In the genomic region with DNA sequence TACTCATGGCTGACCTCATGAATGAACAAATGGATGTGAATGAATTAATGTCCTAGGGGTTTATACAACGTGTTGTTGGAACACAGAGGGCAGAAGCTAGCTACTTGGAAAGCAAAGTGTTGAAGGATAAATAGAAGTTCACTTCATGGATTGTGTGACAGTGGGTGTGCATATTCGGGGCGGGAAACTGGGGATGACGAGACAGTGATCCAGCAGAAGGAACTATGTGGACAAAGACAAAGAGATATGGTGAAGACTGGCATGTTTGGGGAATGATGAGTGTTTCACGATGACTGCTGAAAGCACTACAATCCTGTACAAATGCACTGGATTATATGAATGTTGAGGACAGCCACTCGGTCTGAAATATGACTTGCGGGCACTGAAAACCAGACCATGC, we compare ENCODE assay signal across 19 cellular contexts.
A peak's percentile ranks its signal among the peaks of the same experiment; 100 is the strongest.
DNase-seq lines count a peak whose midpoint lies in the region; ATAC-seq and TF ChIP-seq lines count a peak whose summit lies in the region.
"Had no signal": no experiment of that assay in that cellular context is flagged by ENCODE, and none has a peak within 500 bp of the region (broad histone marks: within the 10 kb centered on the region; RNA-seq: fewer than 3 reads in every experiment).

No MANE protein-coding gene starts in this region.

- peaks cover 41% of the 10 kb centered on the region for H3K27me3 Mint-ChIP-seq in type B pancreatic cell
- peaks cover 0 to 3% (median 1%) of the 10 kb centered on the region in 3 donors for H3K27me3 Mint-ChIP-seq in CD14-positive monocyte (ENCODE audit: low read depth in 3 of 3)

- H3K9me3 Mint-ChIP-seq in type B pancreatic cell: peaks cover under 1% of the 10 kb centered on the region
- no peaks in the 10 kb centered on the region for H3K9me3 Mint-ChIP-seq in CD14-positive monocyte

- no TSS peak for BruUV-seq in Panc1 (replicated peaks; lab: Mats Ljungman, UMichigan)

- TF ChIP-seq CTCF in Panc1 (IDR thresholded peaks at IDR 0.05): no peak
- no peak for TF ChIP-seq CTCF in fibroblast of mammary gland (conservative IDR thresholded peaks at IDR 0.05; ENCODE audit: control insufficient read depth, insufficient read depth, low read depth, low read length)
- no peak for TF ChIP-seq CTCF in type B pancreatic cell (conservative IDR thresholded peaks at IDR 0.05)
- no peak for TF ChIP-seq CTCF in CD14-positive monocyte (IDR thresholded peaks at IDR 0.05)

- no peaks in the 10 kb centered on the region for H3K9me3 ChIP-seq in Panc1 (ENCODE audit: control insufficient read depth, insufficient read depth, low read depth, low read length)

- CTCF ChIA-PET in Panc1 (lab: Charles Lee): no interaction called here

- no peak overlapping the region for H3K27ac ChIP-seq in Panc1 (ENCODE audit: low read length)
- H3K27ac ChIP-seq: BLaER1 treated with 17β-estradiol and CSF1 and Interleukin-3, amounts not matched to agents 10 nM and 100 nM; PC-9; SK-N-MC had no signal

- no peaks in the 10 kb centered on the region for H3K4me1 Mint-ChIP-seq in type B pancreatic cell (ENCODE audit: unreplicated experiment)
- H3K4me1 Mint-ChIP-seq in CD14-positive monocyte: no peaks in the 10 kb centered on the region

- H3K4me3 Mint-ChIP-seq in type B pancreatic cell (no peak overlapping the region), CD14-positive monocyte (no peak overlapping the region)

- H3K4me3 ChIP-seq in Panc1 (ENCODE audit: low read depth in 2 of 2, low read length in 2 of 2): no peak overlapping the region
- H3K4me3 ChIP-seq in fibroblast of mammary gland (ENCODE audit: control insufficient read depth, low read depth, low read length): no peak overlapping the region
- H3K4me3 ChIP-seq: BLaER1 treated with 17β-estradiol and CSF1 and Interleukin-3, amounts not matched to agents 10 nM and 100 nM; GM12878; PC-9; SK-N-MC had no signal

- H3K36me3 ChIP-seq in Panc1 (ENCODE audit: control insufficient read depth, insufficient read depth, low read length): no peaks in the 10 kb centered on the region
- H3K36me3 ChIP-seq: BLaER1 treated with 17β-estradiol and CSF1 and Interleukin-3, amounts not matched to agents 10 nM and 100 nM had no signal

- H3K36me3 Mint-ChIP-seq in type B pancreatic cell: no peaks in the 10 kb centered on the region
- H3K36me3 Mint-ChIP-seq in CD14-positive monocyte: no peaks in the 10 kb centered on the region

- POLR2A ChIA-PET in Panc1 (lab: Charles Lee): no interaction called here

- no peaks in the 10 kb centered on the region for H3K4me1 ChIP-seq in Panc1 (ENCODE audit: control insufficient read depth, insufficient read depth, low read length)

- DNase-seq in HCEC 1CT: peak; percentile 51
- no peak for DNase-seq in Panc1 (ENCODE audit: low read depth, low spot score)
- peak; percentile 10 for DNase-seq in fibroblast of mammary gland (ENCODE audit: low read depth)
- peak; percentile 1 for DNase-seq in type B pancreatic cell (ENCODE audit: extremely low spot score, unreplicated experiment)
- DNase-seq in occipital lobe (lab: John Stamatoyannopoulos, UW): no peak
- DNase-seq in CD14-positive monocyte (ENCODE audit: low spot score): no peak
- DNase-seq in NCI-H146 treated with DMSO at 0.1 percent for 48 hours (lab: John Stamatoyannopoulos, UW; ENCODE audit: unreplicated experiment): no peak
- DNase-seq: GDM1, GOT3, Karpas-422, MM.1S, NCI-H146, NCI-H510A treated with DMSO at 0.1 percent for 48 hours, NCI-H82, PC-9, Right ventricle myocardium superior had no signal

- 0 out of 2 replicates have a peak, but pooled peaks have one; percentile 20 for ATAC-seq in Panc1
- ATAC-seq: GM12878 had no signal

- in situ Hi-C loops in Panc1 (cut with HindIII; ENCODE audit: low pct_unique_long_range_greater_than_20kb, low sequenced_read_pairs): no loop called here

- peaks cover 2% of the 10 kb centered on the region; the same call in 1 of the 2 replicates for H3K27me3 ChIP-seq in Panc1 (ENCODE audit: control insufficient read depth, insufficient read depth, low read length)
- H3K27me3 ChIP-seq: BLaER1 treated with 17β-estradiol and CSF1 and Interleukin-3, amounts not matched to agents 10 nM and 100 nM had no signal

- H3K27ac Mint-ChIP-seq in type B pancreatic cell: no peak overlapping the region
- no peak overlapping the region for H3K27ac Mint-ChIP-seq in CD14-positive monocyte

- intact Hi-C loops in Panc1 (cut with micrococcal nuclease; ENCODE audit: unreplicated experiment) (no loop called here), CD14-positive monocyte (cut with micrococcal nuclease) (no loop called here)

Comparison
In these comparisons a context has a peak if more than half of its experiments do, and no peak if none do; other contexts are left out.
1. DNase-seq: peak in HCEC 1CT (single experiment), fibroblast of mammary gland (single experiment) and type B pancreatic cell (single experiment); none in Panc1 (single experiment), occipital lobe (single experiment), CD14-positive monocyte (single experiment) and NCI-H146 treated with DMSO at 0.1 percent for 48 hours (single experiment).